21 cellular contexts compared by ENCODE assay signal in the genomic region with DNA sequence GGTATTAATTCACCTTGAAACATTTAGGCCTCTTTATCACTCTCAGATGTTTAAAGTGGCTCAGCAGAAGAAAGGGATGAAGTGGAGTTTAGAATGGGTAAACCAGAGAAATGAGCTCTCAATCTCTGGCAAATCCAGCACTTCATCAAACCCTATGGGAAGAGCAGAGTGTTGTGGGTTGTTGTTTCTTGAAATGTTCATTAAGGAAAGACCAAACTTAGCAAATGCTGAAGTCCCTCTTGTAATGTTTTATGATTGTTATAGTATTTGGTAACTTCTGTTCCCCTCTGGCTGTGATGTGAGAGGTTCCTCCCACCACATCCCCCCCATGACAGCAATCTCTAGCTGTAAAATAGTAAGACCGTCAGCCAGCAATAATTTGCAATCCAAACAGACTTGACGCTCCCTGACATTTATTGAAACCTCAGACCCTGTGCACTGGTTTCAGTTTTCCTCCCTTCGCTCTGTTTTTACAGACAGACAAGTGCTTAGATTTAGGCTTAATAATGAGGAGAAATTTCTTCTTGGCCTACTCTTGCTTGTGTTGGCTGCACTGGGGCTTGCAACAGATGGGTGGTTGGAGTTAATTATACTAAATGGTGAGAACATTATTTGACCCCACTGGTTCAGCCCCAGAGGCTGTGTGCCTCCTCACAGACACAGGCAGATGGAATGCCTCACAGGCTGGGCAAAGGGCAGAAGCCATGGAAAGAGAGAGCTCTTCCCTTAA.
DNase-seq lines count a peak whose midpoint lies in the region; ATAC-seq and TF ChIP-seq lines count a peak whose summit lies in the region.
"Had no signal": no experiment of that assay in that cellular context is flagged by ENCODE, and none has a peak within 500 bp of the region (broad histone marks: within the 10 kb centered on the region; RNA-seq: fewer than 3 reads in every experiment).

No MANE protein-coding gene starts in this region.

- no peak for TF ChIP-seq CTCF in SK-N-SH (IDR thresholded peaks at IDR 0.05)

- H2BK15ac ChIP-seq in mesenchymal stem cell (ENCODE audit: low read depth, poor library complexity, severe bottlenecking) = no peak overlapping the region

- no peak overlapping the region for H3K23ac ChIP-seq in mesenchymal stem cell (ENCODE audit: low read length in 2 of 2)

- ATAC-seq in HG03135 (IDR thresholded peaks at IDR 0.05; ENCODE audit: unreplicated experiment) = no peak
- ATAC-seq: GM12878; natural killer cell treated with Interleukin-12 subunit alpha and Interleukin-12 subunit beta and Interleukin-15 and Interleukin-18, amount 100 ng/mL, for 72 hours; psoas muscle had no signal

- no peak overlapping the region for H2AK5ac ChIP-seq in mesenchymal stem cell (ENCODE audit: low read length, severe bottlenecking)

- POLR2A ChIA-PET in SK-N-SH (lab: Yijun Ruan, JAX) = no interaction called here

- no peak for TF ChIP-seq EP300 in SK-N-SH (IDR thresholded peaks at IDR 0.05; ENCODE audit: borderline replicate concordance in 1 of 2, low read depth in 1 of 2, low read length in 1 of 2)

- H2BK120ac ChIP-seq in mesenchymal stem cell (ENCODE audit: low read depth, low read length) = no peak overlapping the region

- H3K9me3 ChIP-seq in mesenchymal stem cell (ENCODE audit: control insufficient read depth, low read length) (no peaks in the 10 kb centered on the region), SK-N-SH (no peaks in the 10 kb centered on the region)
- H3K9me3 ChIP-seq: psoas muscle had no signal

- no peak for TF ChIP-seq RAD21 in SK-N-SH (IDR thresholded peaks at IDR 0.05; ENCODE audit: low read length)

- no peaks in the 10 kb centered on the region for H4K20me1 ChIP-seq in SK-N-SH (ENCODE audit: insufficient read depth)

- H3K4me3 ChIP-seq in mesenchymal stem cell (ENCODE audit: insufficient read depth in 1 of 2, low read depth in 1 of 2, low read length in 2 of 2) (no peak overlapping the region), SK-N-SH (ENCODE audit: low read depth in 2 of 2, low read length in 1 of 2) (no peak overlapping the region)
- H3K4me3 ChIP-seq: GM12878, psoas muscle, smooth muscle cell had no signal

- no peak overlapping the region for H3K18ac ChIP-seq in mesenchymal stem cell (ENCODE audit: low read depth in 1 of 2, low read length in 2 of 2)

- H3K14ac ChIP-seq in mesenchymal stem cell (ENCODE audit: low read length in 2 of 2) = no peak overlapping the region

- H2AFZ ChIP-seq in mesenchymal stem cell (ENCODE audit: low read depth, low read length) (no peak overlapping the region), SK-N-SH (ENCODE audit: low read depth) (no peak overlapping the region)

- H3K36me3 ChIP-seq in mesenchymal stem cell (ENCODE audit: control insufficient read depth in 1 of 2, insufficient read depth in 2 of 2, low read depth in 1 of 2, low read length in 2 of 2) (no peaks in the 10 kb centered on the region), SK-N-SH (replicated peaks in 1 of 2; ENCODE audit: control insufficient read depth in 1 of 2, insufficient read depth in 2 of 2, low read length in 1 of 2) (no peaks in the 10 kb centered on the region)

- H3K4ac ChIP-seq in mesenchymal stem cell (ENCODE audit: low read depth in 1 of 2, low read length in 2 of 2) = no peak overlapping the region

- CTCF ChIA-PET in SK-N-SH (lab: Yijun Ruan, JAX) = interaction anchor here (1.5 kb wide), 1 partner anchor 38 kb away, joined by 5 read pairs; no protein-coding TSS in a partner anchor

- no peak overlapping the region for H2BK12ac ChIP-seq in mesenchymal stem cell (ENCODE audit: low read length in 2 of 2)

- no peaks in the 10 kb centered on the region for H3K79me2 ChIP-seq in SK-N-SH (ENCODE audit: insufficient read depth)

- H3K9ac ChIP-seq in mesenchymal stem cell (ENCODE audit: low read length) (no peak overlapping the region), SK-N-SH (no peak overlapping the region)

- H3K27me3 ChIP-seq in mesenchymal stem cell (ENCODE audit: control insufficient read depth in 1 of 2, insufficient read depth in 1 of 2, low read length in 2 of 2) (no peaks in the 10 kb centered on the region), SK-N-SH (ENCODE audit: insufficient read depth) (no peaks in the 10 kb centered on the region)

- no peaks in the 10 kb centered on the region for H3F3A ChIP-seq in SK-N-SH (replicated peaks; ENCODE audit: insufficient read depth)

- H3K9me2 ChIP-seq in SK-N-SH = no peaks in the 10 kb centered on the region

- H3K27ac ChIP-seq in mesenchymal stem cell (ENCODE audit: low read length, poor library complexity, severe bottlenecking) = no peak overlapping the region
- H3K27ac ChIP-seq in SK-N-SH (ENCODE audit: low read depth in 2 of 2, low read length in 1 of 2) = no peak overlapping the region
- H3K27ac ChIP-seq: epithelial cell of prostate, psoas muscle had no signal

- no peak overlapping the region for H4K91ac ChIP-seq in mesenchymal stem cell (ENCODE audit: low read length)

- H3K4me1 ChIP-seq in mesenchymal stem cell (ENCODE audit: control insufficient read depth, insufficient read depth, low read depth, low read length) (no peaks in the 10 kb centered on the region), SK-N-SH (ENCODE audit: control insufficient read depth in 1 of 2, insufficient read depth in 2 of 2, low read depth in 1 of 2, low read length in 1 of 2) (peaks cover 0 to 7% of the 10 kb centered on the region in 2 experiments; a peak in 2 of 4 replicates)
- H3K4me1 ChIP-seq: psoas muscle had no signal

- 59% methylated on average over 3 of the region's 3 CpGs for WGBS in mesenchymal stem cell
- WGBS in SK-N-SH (ENCODE audit: low lambda C conversion rate) = 88% methylated on average over 3 of the region's 3 CpGs

- DNase-seq in DMS 273 (lab: John Stamatoyannopoulos, UW; ENCODE audit: unreplicated experiment) (peak; percentile 88), NCI-H1092 treated with DMSO at 0.1 percent for 48 hours (lab: John Stamatoyannopoulos, UW) (peak; percentile 56), NCI-H446 (lab: John Stamatoyannopoulos, UW) (peak; percentile 62 to 86), mesenchymal stem cell (peak; percentile 37), amniotic stem cell (lab: John Stamatoyannopoulos, UW) (no peak), SK-N-SH (no peak)
- no peak for DNase-seq in activated T-cell treated with anti-CD3 and anti-CD28 coated beads, Interleukin-2, amount 50 U/mL, for 48 hours
- DNase-seq: activated CD4-positive, CD25-positive, alpha-beta regulatory T cell treated with anti-CD3 and anti-CD28 coated beads, Interleukin-2, amount 50 U/mL, for 72 hours; activated naive CD8-positive, alpha-beta T cell treated with anti-CD3 and anti-CD28 coated beads for 36 hours; C1 segment of cervical spinal cord; dermis blood vessel endothelial cell; H7; mesendoderm; psoas muscle; stimulated activated CD8-positive, alpha-beta memory T cell treated with anti-CD3 and anti-CD28 coated beads, Interleukin-4, amount 100 ng/mL, for 48 hours; substantia nigra had no signal

- no peak overlapping the region for H4K8ac ChIP-seq in mesenchymal stem cell (ENCODE audit: low read length)

- no peaks in the 10 kb centered on the region for H3K79me1 ChIP-seq in mesenchymal stem cell (replicated peaks; ENCODE audit: low read length, poor library complexity, severe bottlenecking)

- no peak overlapping the region for H2BK5ac ChIP-seq in mesenchymal stem cell (ENCODE audit: low read depth, low read length, poor library complexity, severe bottlenecking)

- H3K4me2 ChIP-seq in mesenchymal stem cell (ENCODE audit: low read length, poor library complexity, severe bottlenecking) = no peak overlapping the region
- no peak overlapping the region for H3K4me2 ChIP-seq in SK-N-SH
- H3K4me2 ChIP-seq: smooth muscle cell had no signal

TF ChIP-seq in SK-N-SH, 30 proteins besides CTCF, POLR2A, EP300 and RAD21 (continues in another document):
- TF ChIP-seq MEF2A (IDR thresholded peaks at IDR 0.05; ENCODE audit: borderline replicate concordance, low read depth) = no peak
- no peak for TF ChIP-seq MXI1 (IDR thresholded peaks at IDR 0.05; ENCODE audit: low read depth, low read length)
- no peak for TF ChIP-seq SIN3A (IDR thresholded peaks at IDR 0.05; ENCODE audit: borderline replicate concordance, low read depth, low read length)
- TF ChIP-seq, protein P1, sequence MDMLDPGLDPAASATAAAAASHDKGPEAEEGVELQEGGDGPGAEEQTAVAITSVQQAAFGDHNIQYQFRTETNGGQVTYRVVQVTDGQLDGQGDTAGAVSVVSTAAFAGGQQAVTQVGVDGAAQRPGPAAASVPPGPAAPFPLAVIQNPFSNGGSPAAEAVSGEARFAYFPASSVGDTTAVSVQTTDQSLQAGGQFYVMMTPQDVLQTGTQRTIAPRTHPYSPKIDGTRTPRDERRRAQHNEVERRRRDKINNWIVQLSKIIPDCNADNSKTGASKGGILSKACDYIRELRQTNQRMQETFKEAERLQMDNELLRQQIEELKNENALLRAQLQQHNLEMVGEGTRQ (IDR thresholded peaks at IDR 0.05; ENCODE audit: borderline replicate concordance, low read depth, low read length) = no peak
- no peak for TF ChIP-seq JUND (IDR thresholded peaks at IDR 0.05)
- no peak for TF ChIP-seq FOSL2 (IDR thresholded peaks at IDR 0.05; ENCODE audit: borderline replicate concordance, low read depth)
- TF ChIP-seq FOXM1 (IDR thresholded peaks at IDR 0.05; ENCODE audit: low read depth) = no peak
- TF ChIP-seq TCF12 (IDR thresholded peaks at IDR 0.05) = no peak
- no peak for TF ChIP-seq RXRA (IDR thresholded peaks at IDR 0.05; ENCODE audit: borderline replicate concordance, low read depth)
- TF ChIP-seq, protein P2, sequence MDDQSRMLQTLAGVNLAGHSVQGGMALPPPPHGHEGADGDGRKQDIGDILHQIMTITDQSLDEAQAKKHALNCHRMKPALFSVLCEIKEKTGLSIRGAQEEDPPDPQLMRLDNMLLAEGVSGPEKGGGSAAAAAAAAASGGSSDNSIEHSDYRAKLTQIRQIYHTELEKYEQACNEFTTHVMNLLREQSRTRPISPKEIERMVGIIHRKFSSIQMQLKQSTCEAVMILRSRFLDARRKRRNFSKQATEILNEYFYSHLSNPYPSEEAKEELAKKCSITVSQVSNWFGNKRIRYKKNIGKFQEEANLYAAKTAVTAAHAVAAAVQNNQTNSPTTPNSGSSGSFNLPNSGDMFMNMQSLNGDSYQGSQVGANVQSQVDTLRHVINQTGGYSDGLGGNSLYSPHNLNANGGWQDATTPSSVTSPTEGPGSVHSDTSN (IDR thresholded peaks at IDR 0.05) = no peak
- no peak for TF ChIP-seq NFIC (IDR thresholded peaks at IDR 0.05; ENCODE audit: borderline replicate concordance)
- TF ChIP-seq FOXJ3 (CRISPR knock-in tag; IDR thresholded peaks at IDR 0.05) = no peak

Comparison
In these comparisons a context has a peak if more than half of its experiments do, and no peak if none do; other contexts are left out.
1. DNase-seq: peak in DMS 273 (single experiment), NCI-H1092 treated with DMSO at 0.1 percent for 48 hours (single experiment), NCI-H446 (2 of 2) and mesenchymal stem cell (single experiment); none in amniotic stem cell (single experiment), activated T-cell treated with anti-CD3 and anti-CD28 coated beads, Interleukin-2, amount 50 U/mL, for 48 hours (0 of 2) and SK-N-SH (single experiment).